Comparison of ENCODE assay signal across 9 cellular contexts in the genomic region with DNA sequence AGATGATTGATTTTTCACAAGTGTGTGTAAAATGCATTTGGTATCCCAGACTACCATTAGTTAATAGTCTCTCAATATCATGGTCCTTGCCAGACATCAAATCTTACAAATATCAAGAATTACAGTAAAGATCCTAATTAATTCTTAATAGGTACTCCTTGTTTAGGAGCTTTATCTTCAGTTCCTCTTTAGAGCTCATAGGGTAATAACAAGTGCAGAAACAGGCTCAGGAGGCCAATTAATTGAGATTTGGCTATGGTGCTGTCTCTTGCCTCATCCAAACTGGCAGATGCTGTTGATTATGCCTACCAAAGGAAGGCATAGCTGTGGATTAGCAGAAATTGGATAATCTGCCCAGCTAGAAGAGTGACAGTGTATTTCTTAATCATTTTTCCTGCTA.
"Had no signal": no experiment of that assay in that cellular context is flagged by ENCODE, and none has a peak within 500 bp of the region (broad histone marks: within the 10 kb centered on the region; RNA-seq: fewer than 3 reads in every experiment).

No MANE protein-coding gene starts in this region.

- ATAC-seq: left colon, sciatic nerve had no signal

- H3K9me3 Mint-ChIP-seq: activated B cell treated with CpG ODN at 0.5 μM for 24 hours; activated CD4-positive, alpha-beta T cell treated with anti-CD3 and anti-CD28 coated beads, Interleukin-2, amount 10 ng/mL, durations not matched to agents 7 days and 5 days; activated T-helper 1 cell treated with anti-CD3 and anti-CD28 coated beads, Interleukin-12 subunit alpha, Interleukin-12 subunit beta, Interleukin-2, Interleukin-4 antibody, amounts not matched to agents 30 ng/mL and 10 ng/mL and 1 ng/mL, durations not matched to agents 14 hours and 24 hours and 36 hours; stimulated activated naive CD8-positive, alpha-beta T cell treated with anti-CD3 and anti-CD28 coated beads, Interleukin-15, Interleukin-2, amounts not matched to agents 100 ng/mL and 50 ng/mL, for 24 hours; type B pancreatic cell had no signal

- H3K27ac Mint-ChIP-seq: activated CD4-positive, alpha-beta T cell treated with anti-CD3 and anti-CD28 coated beads, Interleukin-2, amount 10 ng/mL, durations not matched to agents 7 days and 5 days; activated T-helper 1 cell treated with anti-CD3 and anti-CD28 coated beads, Interleukin-12 subunit alpha, Interleukin-12 subunit beta, Interleukin-2, Interleukin-4 antibody, amounts not matched to agents 30 ng/mL and 10 ng/mL and 1 ng/mL, durations not matched to agents 14 hours and 24 hours and 36 hours; mesothelial cell of epicardium had no signal

- DNase-seq: activated B cell treated with CpG ODN at 0.5 μM for 24 hours; activated CD4-positive, alpha-beta T cell treated with anti-CD3 and anti-CD28 coated beads, Interleukin-2, amount 10 ng/mL, durations not matched to agents 7 days and 5 days; left colon had no signal

- H3K27me3 Mint-ChIP-seq: activated B cell treated with CpG ODN at 0.5 μM for 24 hours; activated CD4-positive, alpha-beta T cell treated with anti-CD3 and anti-CD28 coated beads, Interleukin-2, amount 10 ng/mL, durations not matched to agents 7 days and 5 days; stimulated activated naive CD8-positive, alpha-beta T cell treated with anti-CD3 and anti-CD28 coated beads, Interleukin-15, Interleukin-2, amounts not matched to agents 100 ng/mL and 50 ng/mL, for 24 hours; type B pancreatic cell had no signal

- H3K4me3 Mint-ChIP-seq: activated B cell treated with CpG ODN at 0.5 μM for 24 hours; activated CD4-positive, alpha-beta T cell treated with anti-CD3 and anti-CD28 coated beads, Interleukin-2, amount 10 ng/mL, durations not matched to agents 7 days and 5 days; activated T-helper 1 cell treated with anti-CD3 and anti-CD28 coated beads, Interleukin-12 subunit alpha, Interleukin-12 subunit beta, Interleukin-2, Interleukin-4 antibody, amounts not matched to agents 30 ng/mL and 10 ng/mL and 1 ng/mL, durations not matched to agents 14 hours and 24 hours and 36 hours; mesothelial cell of epicardium; neural crest cell; stimulated activated naive CD8-positive, alpha-beta T cell treated with anti-CD3 and anti-CD28 coated beads, Interleukin-15, Interleukin-2, amounts not matched to agents 100 ng/mL and 50 ng/mL, for 24 hours; type B pancreatic cell had no signal
